ENCODE assay signal across 1 cellular context in the genomic region with DNA sequence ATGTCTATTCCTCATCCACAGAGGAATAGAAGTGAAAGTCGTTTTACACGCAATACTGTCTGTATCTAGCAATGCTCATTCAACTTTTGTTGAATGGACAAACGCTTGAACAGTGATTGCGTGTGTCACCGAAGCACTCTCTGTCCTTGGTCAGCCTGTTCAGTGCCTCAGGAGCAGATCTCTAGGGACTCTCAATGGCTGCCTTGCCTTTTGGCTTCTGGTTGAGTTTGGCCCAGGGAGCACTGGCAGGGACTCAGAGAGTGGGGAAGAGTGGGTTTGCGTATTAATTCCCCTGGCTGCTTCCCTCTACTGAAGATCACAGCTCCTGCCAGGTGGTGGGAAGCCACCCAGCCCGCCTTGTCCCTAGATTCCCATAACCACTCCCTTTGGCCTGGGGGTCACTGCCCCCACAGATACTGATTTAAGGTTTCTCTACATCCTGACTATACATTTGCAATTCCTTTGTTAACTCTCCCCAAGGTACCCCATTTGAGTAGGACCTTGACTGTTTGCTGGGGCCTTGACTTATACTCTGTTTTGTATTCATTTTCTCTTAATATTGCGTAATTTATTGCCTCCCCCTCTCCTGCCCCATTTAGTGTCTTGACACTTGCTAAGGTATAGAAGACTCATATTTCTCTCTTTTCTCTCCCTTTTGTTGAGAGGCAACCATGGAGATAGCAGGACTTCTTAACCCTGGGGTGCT.
TF ChIP-seq lines count a peak whose summit lies in the region.

No MANE protein-coding gene starts in this region.

TF ChIP-seq in GM23338, 12 proteins besides CTCF, POLR2A, EP300 and RAD21 (continued from another document):
- no peak for TF ChIP-seq ETS1 (IDR thresholded peaks at IDR 0.05)
